ENCODE assay signal across 1 cellular context in the genomic region with DNA sequence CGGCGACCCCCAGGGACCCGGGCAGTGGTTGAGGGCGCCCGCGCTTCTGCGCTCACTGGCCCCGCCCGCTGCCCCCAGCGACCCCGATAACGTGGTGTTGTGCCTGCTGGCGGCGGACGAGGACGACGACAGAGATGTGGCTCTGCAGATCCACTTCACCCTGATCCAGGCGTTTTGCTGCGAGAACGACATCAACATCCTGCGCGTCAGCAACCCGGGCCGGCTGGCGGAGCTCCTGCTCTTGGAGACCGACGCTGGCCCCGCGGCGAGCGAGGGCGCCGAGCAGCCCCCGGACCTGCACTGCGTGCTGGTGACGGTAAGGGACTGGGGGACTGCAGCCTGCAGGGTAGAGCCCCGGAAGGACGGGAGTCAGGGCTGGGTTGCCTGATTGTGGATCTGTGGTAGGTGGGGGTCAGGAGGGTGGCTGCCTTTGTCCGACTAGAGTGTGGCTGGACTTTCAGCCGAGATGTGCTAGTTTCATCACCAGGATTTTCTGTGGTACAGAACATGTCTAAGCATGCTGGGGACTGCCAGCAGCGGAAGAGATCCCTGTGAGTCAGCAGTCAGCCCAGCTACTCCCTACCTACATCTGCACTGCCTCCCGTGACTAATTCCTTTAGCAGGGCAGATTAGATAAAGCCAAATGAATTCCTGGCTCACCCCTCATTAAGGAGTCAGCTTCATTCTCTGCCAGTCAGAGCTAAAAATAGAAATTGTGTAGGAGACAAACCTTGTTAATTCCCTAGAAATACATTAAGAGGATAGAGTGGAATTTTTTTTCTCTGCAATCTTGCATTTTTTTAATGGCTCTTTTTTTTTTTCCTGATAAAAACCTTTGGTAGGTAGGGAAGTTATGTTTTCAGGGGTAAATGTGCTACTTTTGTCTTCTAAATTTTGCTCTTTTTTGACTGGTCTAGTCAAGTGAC.
A peak's percentile ranks its signal among the peaks of the same experiment; 100 is the strongest.
TF ChIP-seq lines count a peak whose summit lies in the region.

No MANE protein-coding gene starts in this region.

TF ChIP-seq in K562, 482 proteins besides CTCF, POLR2A, EP300 and RAD21 (continued from another document and continues in another):
- TF ChIP-seq, protein P1, sequence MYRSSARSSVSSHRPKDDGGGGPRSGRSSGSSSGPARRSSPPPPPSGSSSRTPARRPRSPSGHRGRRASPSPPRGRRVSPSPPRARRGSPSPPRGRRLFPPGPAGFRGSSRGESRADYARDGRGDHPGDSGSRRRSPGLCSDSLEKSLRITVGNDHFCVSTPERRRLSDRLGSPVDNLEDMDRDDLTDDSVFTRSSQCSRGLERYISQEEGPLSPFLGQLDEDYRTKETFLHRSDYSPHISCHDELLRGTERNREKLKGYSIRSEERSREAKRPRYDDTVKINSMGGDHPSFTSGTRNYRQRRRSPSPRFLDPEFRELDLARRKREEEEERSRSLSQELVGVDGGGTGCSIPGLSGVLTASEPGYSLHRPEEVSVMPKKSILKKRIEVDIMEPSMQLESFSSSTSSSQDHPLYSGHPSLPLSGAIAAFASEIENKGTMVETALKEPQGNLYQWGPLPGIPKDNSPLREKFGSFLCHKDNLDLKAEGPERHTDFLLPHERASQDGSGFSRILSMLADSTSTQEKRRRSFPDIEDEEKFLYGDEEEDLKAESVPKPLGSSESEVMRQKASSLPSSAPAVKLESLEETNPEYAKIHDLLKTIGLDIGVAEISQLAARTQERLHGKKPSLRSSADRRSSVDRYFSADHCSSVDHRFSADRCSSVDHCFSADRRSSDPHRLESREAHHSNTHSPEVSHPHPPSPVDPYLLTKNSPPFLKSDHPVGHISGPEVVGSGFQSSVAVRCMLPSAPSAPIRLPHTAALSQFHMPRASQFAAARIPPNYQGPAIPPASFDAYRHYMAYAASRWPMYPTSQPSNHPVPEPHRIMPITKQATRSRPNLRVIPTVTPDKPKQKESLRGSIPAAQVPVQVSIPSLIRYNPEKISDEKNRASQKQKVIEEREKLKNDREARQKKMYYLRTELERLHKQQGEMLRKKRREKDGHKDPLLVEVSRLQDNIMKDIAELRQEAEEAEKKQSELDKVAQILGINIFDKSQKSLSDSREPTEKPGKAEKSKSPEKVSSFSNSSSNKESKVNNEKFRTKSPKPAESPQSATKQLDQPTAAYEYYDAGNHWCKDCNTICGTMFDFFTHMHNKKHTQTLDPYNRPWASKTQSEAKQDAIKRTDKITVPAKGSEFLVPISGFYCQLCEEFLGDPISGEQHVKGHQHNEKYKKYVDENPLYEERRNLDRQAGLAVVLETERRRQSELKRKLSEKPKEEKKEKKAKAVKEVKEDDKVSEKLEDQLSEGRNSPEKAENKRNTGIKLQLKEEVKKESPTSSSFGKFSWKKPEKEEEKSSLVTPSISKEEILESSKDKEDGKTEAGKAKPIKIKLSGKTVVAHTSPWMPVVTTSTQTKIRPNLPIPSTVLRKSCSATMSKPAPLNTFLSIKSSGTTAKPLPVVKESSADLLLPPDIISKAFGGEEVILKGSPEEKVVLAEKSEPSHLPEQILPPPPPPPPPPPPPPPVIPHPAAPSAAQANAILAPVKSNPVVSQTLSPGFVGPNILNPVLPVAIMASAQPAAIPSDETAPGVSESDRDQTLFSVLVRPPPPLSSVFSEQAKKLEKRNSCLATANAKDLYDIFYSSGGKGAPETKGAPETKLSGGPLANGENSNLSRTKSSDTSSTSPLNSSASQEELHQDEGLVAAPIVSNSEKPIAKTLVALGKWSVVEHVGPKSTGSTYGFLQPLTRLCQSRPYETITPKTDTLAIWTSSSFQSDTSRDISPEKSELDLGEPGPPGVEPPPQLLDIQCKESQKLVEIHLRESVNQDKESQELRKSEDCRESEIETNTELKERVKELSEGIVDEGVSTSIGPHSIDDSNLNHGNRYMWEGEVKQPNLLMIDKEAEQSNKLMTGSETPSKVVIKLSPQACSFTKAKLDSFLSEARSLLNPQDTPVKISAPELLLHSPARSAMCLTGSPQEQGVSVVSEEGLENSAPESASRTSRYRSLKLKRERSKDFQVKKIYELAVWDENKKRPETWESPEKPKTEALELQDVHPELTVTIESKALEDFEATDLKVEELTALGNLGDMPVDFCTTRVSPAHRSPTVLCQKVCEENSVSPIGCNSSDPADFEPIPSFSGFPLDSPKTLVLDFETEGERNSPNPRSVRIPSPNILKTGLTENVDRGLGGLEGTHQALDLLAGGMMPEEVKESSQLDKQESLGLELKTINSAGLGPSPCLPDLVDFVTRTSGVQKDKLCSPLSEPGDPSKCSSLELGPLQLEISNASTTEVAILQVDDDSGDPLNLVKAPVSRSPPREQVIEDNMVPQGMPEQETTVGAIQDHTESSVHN (IDR thresholded peaks at IDR 0.05; ENCODE audit: borderline replicate concordance in 1 of 2, low read depth in 1 of 2) = peak in 1 of 2 experiments; percentile 98; a peak in 2 of 4 replicates
- TF ChIP-seq, protein P2, sequence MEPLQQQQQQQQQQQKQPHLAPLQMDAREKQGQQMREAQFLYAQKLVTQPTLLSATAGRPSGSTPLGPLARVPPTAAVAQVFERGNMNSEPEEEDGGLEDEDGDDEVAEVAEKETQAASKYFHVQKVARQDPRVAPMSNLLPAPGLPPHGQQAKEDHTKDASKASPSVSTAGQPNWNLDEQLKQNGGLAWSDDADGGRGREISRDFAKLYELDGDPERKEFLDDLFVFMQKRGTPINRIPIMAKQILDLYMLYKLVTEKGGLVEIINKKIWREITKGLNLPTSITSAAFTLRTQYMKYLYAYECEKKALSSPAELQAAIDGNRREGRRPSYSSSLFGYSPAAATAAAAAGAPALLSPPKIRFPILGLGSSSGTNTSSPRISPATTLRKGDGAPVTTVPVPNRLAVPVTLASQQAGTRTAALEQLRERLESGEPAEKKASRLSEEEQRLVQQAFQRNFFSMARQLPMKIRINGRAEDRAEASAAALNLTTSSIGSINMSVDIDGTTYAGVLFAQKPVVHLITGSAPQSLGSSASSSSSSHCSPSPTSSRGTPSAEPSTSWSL (CRISPR knock-in tag; IDR thresholded peaks at IDR 0.05; ENCODE audit: borderline replicate concordance) = no peak
- TF ChIP-seq, protein P3, sequence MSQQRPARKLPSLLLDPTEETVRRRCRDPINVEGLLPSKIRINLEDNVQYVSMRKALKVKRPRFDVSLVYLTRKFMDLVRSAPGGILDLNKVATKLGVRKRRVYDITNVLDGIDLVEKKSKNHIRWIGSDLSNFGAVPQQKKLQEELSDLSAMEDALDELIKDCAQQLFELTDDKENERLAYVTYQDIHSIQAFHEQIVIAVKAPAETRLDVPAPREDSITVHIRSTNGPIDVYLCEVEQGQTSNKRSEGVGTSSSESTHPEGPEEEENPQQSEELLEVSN (IDR thresholded peaks at IDR 0.05; ENCODE audit: borderline replicate concordance in 1 of 2, extremely low read depth in 1 of 2, insufficient read depth in 1 of 2, insufficient read length in 1 of 2, low read depth in 1 of 2, low read length in 1 of 2, poor library complexity in 1 of 2, severe bottlenecking in 1 of 2) = no peak
- peak; percentile 84 for TF ChIP-seq ZNF197 (CRISPR knock-in tag; IDR thresholded peaks at IDR 0.05; ENCODE audit: low read depth)
- peak; percentile 9; the same call in 1 of the 2 replicates for TF ChIP-seq ZNF445 (CRISPR knock-in tag; IDR thresholded peaks at IDR 0.05; ENCODE audit: low read depth)
- peak; percentile 95 for TF ChIP-seq CBFA2T3 (IDR thresholded peaks at IDR 0.05)
- peak; percentile 52; the same call in 1 of the 2 replicates for TF ChIP-seq FOXM1 (IDR thresholded peaks at IDR 0.05; ENCODE audit: low read depth)
- no peak for TF ChIP-seq FOXM1 (CRISPR knock-in tag; IDR thresholded peaks at IDR 0.05; ENCODE audit: low read depth)
- TF ChIP-seq, protein P4, sequence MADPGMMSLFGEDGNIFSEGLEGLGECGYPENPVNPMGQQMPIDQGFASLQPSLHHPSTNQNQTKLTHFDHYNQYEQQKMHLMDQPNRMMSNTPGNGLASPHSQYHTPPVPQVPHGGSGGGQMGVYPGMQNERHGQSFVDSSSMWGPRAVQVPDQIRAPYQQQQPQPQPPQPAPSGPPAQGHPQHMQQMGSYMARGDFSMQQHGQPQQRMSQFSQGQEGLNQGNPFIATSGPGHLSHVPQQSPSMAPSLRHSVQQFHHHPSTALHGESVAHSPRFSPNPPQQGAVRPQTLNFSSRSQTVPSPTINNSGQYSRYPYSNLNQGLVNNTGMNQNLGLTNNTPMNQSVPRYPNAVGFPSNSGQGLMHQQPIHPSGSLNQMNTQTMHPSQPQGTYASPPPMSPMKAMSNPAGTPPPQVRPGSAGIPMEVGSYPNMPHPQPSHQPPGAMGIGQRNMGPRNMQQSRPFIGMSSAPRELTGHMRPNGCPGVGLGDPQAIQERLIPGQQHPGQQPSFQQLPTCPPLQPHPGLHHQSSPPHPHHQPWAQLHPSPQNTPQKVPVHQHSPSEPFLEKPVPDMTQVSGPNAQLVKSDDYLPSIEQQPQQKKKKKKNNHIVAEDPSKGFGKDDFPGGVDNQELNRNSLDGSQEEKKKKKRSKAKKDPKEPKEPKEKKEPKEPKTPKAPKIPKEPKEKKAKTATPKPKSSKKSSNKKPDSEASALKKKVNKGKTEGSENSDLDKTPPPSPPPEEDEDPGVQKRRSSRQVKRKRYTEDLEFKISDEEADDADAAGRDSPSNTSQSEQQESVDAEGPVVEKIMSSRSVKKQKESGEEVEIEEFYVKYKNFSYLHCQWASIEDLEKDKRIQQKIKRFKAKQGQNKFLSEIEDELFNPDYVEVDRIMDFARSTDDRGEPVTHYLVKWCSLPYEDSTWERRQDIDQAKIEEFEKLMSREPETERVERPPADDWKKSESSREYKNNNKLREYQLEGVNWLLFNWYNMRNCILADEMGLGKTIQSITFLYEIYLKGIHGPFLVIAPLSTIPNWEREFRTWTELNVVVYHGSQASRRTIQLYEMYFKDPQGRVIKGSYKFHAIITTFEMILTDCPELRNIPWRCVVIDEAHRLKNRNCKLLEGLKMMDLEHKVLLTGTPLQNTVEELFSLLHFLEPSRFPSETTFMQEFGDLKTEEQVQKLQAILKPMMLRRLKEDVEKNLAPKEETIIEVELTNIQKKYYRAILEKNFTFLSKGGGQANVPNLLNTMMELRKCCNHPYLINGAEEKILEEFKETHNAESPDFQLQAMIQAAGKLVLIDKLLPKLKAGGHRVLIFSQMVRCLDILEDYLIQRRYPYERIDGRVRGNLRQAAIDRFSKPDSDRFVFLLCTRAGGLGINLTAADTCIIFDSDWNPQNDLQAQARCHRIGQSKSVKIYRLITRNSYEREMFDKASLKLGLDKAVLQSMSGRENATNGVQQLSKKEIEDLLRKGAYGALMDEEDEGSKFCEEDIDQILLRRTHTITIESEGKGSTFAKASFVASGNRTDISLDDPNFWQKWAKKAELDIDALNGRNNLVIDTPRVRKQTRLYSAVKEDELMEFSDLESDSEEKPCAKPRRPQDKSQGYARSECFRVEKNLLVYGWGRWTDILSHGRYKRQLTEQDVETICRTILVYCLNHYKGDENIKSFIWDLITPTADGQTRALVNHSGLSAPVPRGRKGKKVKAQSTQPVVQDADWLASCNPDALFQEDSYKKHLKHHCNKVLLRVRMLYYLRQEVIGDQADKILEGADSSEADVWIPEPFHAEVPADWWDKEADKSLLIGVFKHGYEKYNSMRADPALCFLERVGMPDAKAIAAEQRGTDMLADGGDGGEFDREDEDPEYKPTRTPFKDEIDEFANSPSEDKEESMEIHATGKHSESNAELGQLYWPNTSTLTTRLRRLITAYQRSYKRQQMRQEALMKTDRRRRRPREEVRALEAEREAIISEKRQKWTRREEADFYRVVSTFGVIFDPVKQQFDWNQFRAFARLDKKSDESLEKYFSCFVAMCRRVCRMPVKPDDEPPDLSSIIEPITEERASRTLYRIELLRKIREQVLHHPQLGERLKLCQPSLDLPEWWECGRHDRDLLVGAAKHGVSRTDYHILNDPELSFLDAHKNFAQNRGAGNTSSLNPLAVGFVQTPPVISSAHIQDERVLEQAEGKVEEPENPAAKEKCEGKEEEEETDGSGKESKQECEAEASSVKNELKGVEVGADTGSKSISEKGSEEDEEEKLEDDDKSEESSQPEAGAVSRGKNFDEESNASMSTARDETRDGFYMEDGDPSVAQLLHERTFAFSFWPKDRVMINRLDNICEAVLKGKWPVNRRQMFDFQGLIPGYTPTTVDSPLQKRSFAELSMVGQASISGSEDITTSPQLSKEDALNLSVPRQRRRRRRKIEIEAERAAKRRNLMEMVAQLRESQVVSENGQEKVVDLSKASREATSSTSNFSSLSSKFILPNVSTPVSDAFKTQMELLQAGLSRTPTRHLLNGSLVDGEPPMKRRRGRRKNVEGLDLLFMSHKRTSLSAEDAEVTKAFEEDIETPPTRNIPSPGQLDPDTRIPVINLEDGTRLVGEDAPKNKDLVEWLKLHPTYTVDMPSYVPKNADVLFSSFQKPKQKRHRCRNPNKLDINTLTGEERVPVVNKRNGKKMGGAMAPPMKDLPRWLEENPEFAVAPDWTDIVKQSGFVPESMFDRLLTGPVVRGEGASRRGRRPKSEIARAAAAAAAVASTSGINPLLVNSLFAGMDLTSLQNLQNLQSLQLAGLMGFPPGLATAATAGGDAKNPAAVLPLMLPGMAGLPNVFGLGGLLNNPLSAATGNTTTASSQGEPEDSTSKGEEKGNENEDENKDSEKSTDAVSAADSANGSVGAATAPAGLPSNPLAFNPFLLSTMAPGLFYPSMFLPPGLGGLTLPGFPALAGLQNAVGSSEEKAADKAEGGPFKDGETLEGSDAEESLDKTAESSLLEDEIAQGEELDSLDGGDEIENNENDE (IDR thresholded peaks at IDR 0.05; ENCODE audit: low read depth, low read length) = no peak
- peak; percentile 62 for TF ChIP-seq BRD9 (IDR thresholded peaks at IDR 0.05; ENCODE audit: low read depth, partially characterized antibody)
- 0 out of 2 replicates have a peak, but pooled peaks have one; percentile 38 for TF ChIP-seq RBM14 (IDR thresholded peaks at IDR 0.05; ENCODE audit: borderline replicate concordance, insufficient read depth, low read depth, low read length)
- peak; percentile 86 for TF ChIP-seq POLR2H (tag; IDR thresholded peaks at IDR 0.05; ENCODE audit: low read depth)
- TF ChIP-seq, protein P5, sequence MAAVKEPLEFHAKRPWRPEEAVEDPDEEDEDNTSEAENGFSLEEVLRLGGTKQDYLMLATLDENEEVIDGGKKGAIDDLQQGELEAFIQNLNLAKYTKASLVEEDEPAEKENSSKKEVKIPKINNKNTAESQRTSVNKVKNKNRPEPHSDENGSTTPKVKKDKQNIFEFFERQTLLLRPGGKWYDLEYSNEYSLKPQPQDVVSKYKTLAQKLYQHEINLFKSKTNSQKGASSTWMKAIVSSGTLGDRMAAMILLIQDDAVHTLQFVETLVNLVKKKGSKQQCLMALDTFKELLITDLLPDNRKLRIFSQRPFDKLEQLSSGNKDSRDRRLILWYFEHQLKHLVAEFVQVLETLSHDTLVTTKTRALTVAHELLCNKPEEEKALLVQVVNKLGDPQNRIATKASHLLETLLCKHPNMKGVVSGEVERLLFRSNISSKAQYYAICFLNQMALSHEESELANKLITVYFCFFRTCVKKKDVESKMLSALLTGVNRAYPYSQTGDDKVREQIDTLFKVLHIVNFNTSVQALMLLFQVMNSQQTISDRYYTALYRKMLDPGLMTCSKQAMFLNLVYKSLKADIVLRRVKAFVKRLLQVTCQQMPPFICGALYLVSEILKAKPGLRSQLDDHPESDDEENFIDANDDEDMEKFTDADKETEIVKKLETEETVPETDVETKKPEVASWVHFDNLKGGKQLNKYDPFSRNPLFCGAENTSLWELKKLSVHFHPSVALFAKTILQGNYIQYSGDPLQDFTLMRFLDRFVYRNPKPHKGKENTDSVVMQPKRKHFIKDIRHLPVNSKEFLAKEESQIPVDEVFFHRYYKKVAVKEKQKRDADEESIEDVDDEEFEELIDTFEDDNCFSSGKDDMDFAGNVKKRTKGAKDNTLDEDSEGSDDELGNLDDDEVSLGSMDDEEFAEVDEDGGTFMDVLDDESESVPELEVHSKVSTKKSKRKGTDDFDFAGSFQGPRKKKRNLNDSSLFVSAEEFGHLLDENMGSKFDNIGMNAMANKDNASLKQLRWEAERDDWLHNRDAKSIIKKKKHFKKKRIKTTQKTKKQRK (IDR thresholded peaks at IDR 0.05; ENCODE audit: borderline replicate concordance, low read depth, low read length) = no peak
